Comparison of ENCODE assay signal across 33 cellular contexts in the genomic region with DNA sequence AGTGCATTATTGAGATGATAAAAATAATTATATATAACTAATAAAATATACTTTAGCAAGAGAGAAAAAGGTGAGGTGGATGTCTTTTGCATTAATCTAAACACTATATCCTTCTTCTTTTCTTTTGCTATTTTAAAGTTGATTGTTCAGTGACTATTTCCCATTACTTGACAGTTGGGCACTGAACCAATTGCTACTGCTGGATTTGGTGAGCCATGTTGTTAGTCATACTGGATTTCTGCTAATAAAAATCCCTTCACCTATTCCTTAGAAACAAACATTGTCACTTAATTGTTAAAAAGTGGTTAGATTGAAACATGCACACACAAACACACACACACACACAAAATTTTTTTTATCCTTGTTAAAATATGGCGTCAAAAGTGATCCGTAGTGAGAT.
"Had no signal": no experiment of that assay in that cellular context is flagged by ENCODE, and none has a peak within 500 bp of the region (broad histone marks: within the 10 kb centered on the region; RNA-seq: fewer than 3 reads in every experiment).

No MANE protein-coding gene starts in this region.

- H3K4me1 ChIP-seq: adrenal gland, body of pancreas had no signal

- DNase-seq: activated B cell treated with CpG ODN at 0.5 μM for 24 hours; activated CD4-positive, alpha-beta memory T cell treated with anti-CD3 and anti-CD28 coated beads for 36 hours; activated CD4-positive, alpha-beta T cell treated with anti-CD3 and anti-CD28 coated beads for 4 hours; activated CD4-positive, alpha-beta T cell treated with anti-CD3 and anti-CD28 coated beads, Interleukin-2, amount 10 ng/mL, durations not matched to agents 24 days and 14 days; activated CD4-positive, alpha-beta T cell treated with anti-CD3 and anti-CD28 coated beads, Interleukin-2, amount 50 U/mL, for 1 hour; activated CD4-positive, alpha-beta T cell treated with anti-CD3 and anti-CD28 coated beads, Interleukin-2, amount 50 U/mL, for 4 hours; activated CD4-positive, CD25-positive, alpha-beta regulatory T cell treated with anti-CD3 and anti-CD28 coated beads, Interleukin-2, amount 50 U/mL, for 72 hours; activated CD8-positive, alpha-beta memory T cell treated with anti-CD3 and anti-CD28 coated beads, Interleukin-2, amount 50 U/mL, for 4 hours; activated CD8-positive, alpha-beta T cell treated with anti-CD3 and anti-CD28 coated beads for 36 hours; activated effector memory CD4-positive, alpha-beta T cell treated with anti-CD3 and anti-CD28 coated beads, Interleukin-2, amount 50 U/mL, for 16 hours; activated gamma-delta T cell treated with Interleukin-2 at 50 U/mL for 16 hours; activated naive CD4-positive, alpha-beta T cell; activated naive CD4-positive, alpha-beta T cell treated with anti-CD3 and anti-CD28 coated beads for 36 hours; activated naive CD4-positive, alpha-beta T cell treated with anti-CD3 and anti-CD28 coated beads, Interleukin-2, amount 50 U/mL, for 16 hours; activated naive CD8-positive, alpha-beta T cell treated with anti-CD3 and anti-CD28 coated beads for 36 hours; activated T-cell treated with anti-CD3 and anti-CD28 coated beads for 4 hours; activated T-cell treated with anti-CD3 and anti-CD28 coated beads, Interleukin-2, amount 50 U/mL, for 1 hour; activated T-cell treated with anti-CD3 and anti-CD28 coated beads, Interleukin-2, amount 50 U/mL, for 4 hours; activated T-cell treated with anti-CD3 and anti-CD28 coated beads, Interleukin-2, amount 50 U/mL, for 72 hours; adrenal gland; amniotic stem cell; aorta; body of pancreas; brain microvascular endothelial cell; caudate nucleus; cerebellar nuclear complex; T-helper 1 cell; T-helper 2 cell; T-helper 9 cell had no signal

- H3K4me3 ChIP-seq: adrenal gland, body of pancreas, cardiac muscle cell had no signal

- H3K9me3 ChIP-seq: adrenal gland, body of pancreas had no signal

- ATAC-seq: activated CD8-positive, alpha-beta T cell treated with anti-CD3 and anti-CD28 coated beads for 36 hours; activated naive CD4-positive, alpha-beta T cell treated with anti-CD3 and anti-CD28 coated beads, Interleukin-2, amount 50 U/mL, for 72 hours; activated T-cell treated with anti-CD3 and anti-CD28 coated beads, Interleukin-2, amount 50 U/mL, for 4 hours; activated T-cell treated with anti-CD3 and anti-CD28 coated beads, Interleukin-2, amount 50 U/mL, for 72 hours; activated T-helper 17 cell treated with anti-CD3 and anti-CD28 coated beads, Interleukin-2, amount 50 U/mL, for 72 hours; body of pancreas had no signal

- H3K36me3 ChIP-seq: adrenal gland, brain microvascular endothelial cell, cardiac muscle cell had no signal

- H3K27ac ChIP-seq: adrenal gland, body of pancreas, brain microvascular endothelial cell, cardiac muscle cell, VCaP had no signal

- H3K27me3 ChIP-seq: adrenal gland, body of pancreas, brain microvascular endothelial cell, cardiac muscle cell had no signal
